Comparison of ENCODE assay signal across 27 cellular contexts in genomic region chrX:30312858-30313257, GRCh38. TPM values are rescaled to one million over a fixed set of nuclear protein-coding genes. Genes with fewer than 3 reads are reported as not detected.
"Had no signal": no experiment of that assay in that cellular context is flagged by ENCODE, and none has a peak within 500 bp of the region (broad histone marks: within the 10 kb centered on the region; RNA-seq: fewer than 3 reads in every experiment).

No MANE protein-coding gene starts in this region.

- DNase-seq: activated CD4-positive, alpha-beta memory T cell treated with anti-CD3 and anti-CD28 coated beads for 36 hours; activated CD4-positive, alpha-beta T cell treated with anti-CD3 and anti-CD28 coated beads for 4 hours; activated CD4-positive, CD25-positive, alpha-beta regulatory T cell; activated effector memory CD4-positive, alpha-beta T cell treated with Interleukin-2 at 50 U/mL for 16 hours; activated naive CD4-positive, alpha-beta T cell treated with anti-CD3 and anti-CD28 coated beads for 36 hours; activated naive CD8-positive, alpha-beta T cell treated with anti-CD3 and anti-CD28 coated beads, Interleukin-2, amount 10 ng/mL, durations not matched to agents 7 days and 5 days; activated T-cell treated with anti-CD3 and anti-CD28 coated beads, Interleukin-2, amount 50 U/mL, for 72 hours; body of pancreas; effector CD4-positive, alpha-beta T cell; foreskin melanocyte; left ventricle myocardium inferior; natural killer cell; ovary; right cardiac atrium; stimulated activated CD4-positive, alpha-beta T cell treated with anti-CD3 and anti-CD28 coated beads, Interleukin-1b, Interleukin-23, amount 100 ng/mL, for 48 hours; stimulated activated naive CD8-positive, alpha-beta T cell treated with anti-CD3 and anti-CD28 coated beads, Interleukin-15, amount 100 ng/mL, for 72 hours; T-helper 17 cell; tibial artery had no signal

- H3K4me1 ChIP-seq: body of pancreas, left ventricle myocardium inferior had no signal

- H3K27ac ChIP-seq: body of pancreas, left ventricle myocardium inferior, ovary, skin epidermis, tibial artery had no signal

- H3K4me3 ChIP-seq: body of pancreas, left ventricle myocardium inferior, ovary, skin epidermis, tibial artery had no signal

- FAIRE-seq: endothelial cell of umbilical vein had no signal

- ATAC-seq: activated T-cell treated with anti-CD3 and anti-CD28 coated beads, Interleukin-2, amount 50 U/mL, for 72 hours; body of pancreas; esophagus mucosa; natural killer cell; right cardiac atrium; stimulated activated effector memory CD8-positive, alpha-beta T cell treated with anti-CD3 and anti-CD28 coated beads, Interleukin-12 subunit alpha, Interleukin-12 subunit beta, amount 100 ng/mL, for 72 hours; stimulated activated naive CD8-positive, alpha-beta T cell treated with anti-CD3 and anti-CD28 coated beads, Interleukin-15, amount 100 ng/mL, for 72 hours; T-helper 17 cell had no signal

- H3K9me3 ChIP-seq: body of pancreas, left ventricle myocardium inferior, ovary, tibial artery had no signal

RNA-seq across cellular contexts. Expression of gene NR0B1, which starts 3.7 kb away (rescaled TPM):
- total RNA-seq: activated CD4-positive, alpha-beta memory T cell treated with anti-CD3 and anti-CD28 coated beads for 36 hours; activated naive CD4-positive, alpha-beta T cell treated with anti-CD3 and anti-CD28 coated beads for 36 hours; activated naive CD8-positive, alpha-beta T cell treated with anti-CD3 and anti-CD28 coated beads, Interleukin-2, amount 10 ng/mL, durations not matched to agents 7 days and 5 days; activated T-cell treated with anti-CD3 and anti-CD28 coated beads, Interleukin-2, amount 50 U/mL, for 72 hours; cardiac septum; chondrocyte; endothelial cell of umbilical vein; esophagus mucosa; left ventricle myocardium inferior; lung microvascular endothelial cell; natural killer cell; pulmonary artery endothelial cell; right cardiac atrium; T-helper 17 cell; ureter had no signal
- polyA plus RNA-seq: endothelial cell of umbilical vein, right cardiac atrium had no signal
